ENCODE assay signal across 10 cellular contexts in genomic region chr13:31234729-31235128, GRCh38. TPM values are rescaled to one million over a fixed set of nuclear protein-coding genes. Genes with fewer than 3 reads are reported as not detected.
DNase-seq lines count a peak whose midpoint lies in the region; ATAC-seq and TF ChIP-seq lines count a peak whose summit lies in the region.
"Had no signal": no experiment of that assay in that cellular context is flagged by ENCODE, and none has a peak within 500 bp of the region (broad histone marks: within the 10 kb centered on the region; RNA-seq: fewer than 3 reads in every experiment).

No MANE protein-coding gene starts in this region.

- H3K4me1 Mint-ChIP-seq in naive thymus-derived CD4-positive, alpha-beta T cell = peaks cover 0 to 1% (median 0%) of the 10 kb centered on the region in 7 donors
- H3K4me1 Mint-ChIP-seq: activated naive CD4-positive, alpha-beta T cell treated with anti-CD3 and anti-CD28 coated beads, Interleukin-2, amount 50 U/mL, for 24 hours had no signal

- H3K27me3 Mint-ChIP-seq in naive thymus-derived CD4-positive, alpha-beta T cell = no peaks in the 10 kb centered on the region
- H3K27me3 Mint-ChIP-seq: activated naive CD4-positive, alpha-beta T cell treated with anti-CD3 and anti-CD28 coated beads, Interleukin-2, amount 50 U/mL, for 24 hours had no signal

- no peaks in the 10 kb centered on the region for H4K20me1 ChIP-seq in DND-41 (ENCODE audit: insufficient read depth, low read length)
- no peaks in the 10 kb centered on the region for H4K20me1 ChIP-seq in Karpas-422 (ENCODE audit: insufficient read depth, low read depth, low read length)

- H3K27me3 ChIP-seq in DND-41 (ENCODE audit: insufficient read depth, low read length, poor library complexity) (no peaks in the 10 kb centered on the region), Karpas-422 (ENCODE audit: low read length) (no peaks in the 10 kb centered on the region), HAP-1 (ENCODE audit: low read depth) (no peaks in the 10 kb centered on the region)
- H3K27me3 ChIP-seq in naive thymus-derived CD4-positive, alpha-beta T cell (ENCODE audit: control insufficient read depth in 2 of 2, insufficient read depth in 2 of 2, low read length in 2 of 2) = no peaks in the 10 kb centered on the region
- H3K27me3 ChIP-seq in effector memory CD4-positive, alpha-beta T cell (replicated peaks; ENCODE audit: control insufficient read depth, insufficient read depth, low read length, poor library complexity, severe bottlenecking) = no peaks in the 10 kb centered on the region

- H3K9me3 ChIP-seq in DND-41 (ENCODE audit: insufficient read depth, low read length, severe bottlenecking) (no peaks in the 10 kb centered on the region), Karpas-422 (ENCODE audit: low read length) (no peaks in the 10 kb centered on the region), HAP-1 (no peaks in the 10 kb centered on the region)
- no peaks in the 10 kb centered on the region for H3K9me3 ChIP-seq in naive thymus-derived CD4-positive, alpha-beta T cell (ENCODE audit: control insufficient read depth in 2 of 3, low read length in 3 of 3)
- H3K9me3 ChIP-seq in effector memory CD4-positive, alpha-beta T cell (ENCODE audit: control insufficient read depth, low read length) = no peaks in the 10 kb centered on the region

- ATAC-seq in DND-41 (ENCODE audit: insufficient read depth, low read depth) = peak; percentile 47; the same call in 1 of the 3 replicates
- ATAC-seq in naive thymus-derived CD4-positive, alpha-beta T cell = peak; percentile 26

- no peaks in the 10 kb centered on the region; the same call in 1 of the 2 replicates for H3K36me3 ChIP-seq in DND-41 (ENCODE audit: insufficient read depth, low read length)
- no peaks in the 10 kb centered on the region for H3K36me3 ChIP-seq in Karpas-422 (ENCODE audit: insufficient read depth, low read length)
- H3K36me3 ChIP-seq in naive thymus-derived CD4-positive, alpha-beta T cell (ENCODE audit: control insufficient read depth in 2 of 3, insufficient read depth in 3 of 3, low read length in 3 of 3) = no peaks in the 10 kb centered on the region
- H3K36me3 ChIP-seq in effector memory CD4-positive, alpha-beta T cell (ENCODE audit: control insufficient read depth, insufficient read depth, low read length) = no peaks in the 10 kb centered on the region
- no peaks in the 10 kb centered on the region for H3K36me3 ChIP-seq in HAP-1 (replicated peaks)

- H2AFZ ChIP-seq in DND-41 (ENCODE audit: low read depth, low read length) (no peak overlapping the region), Karpas-422 (ENCODE audit: low read length) (no peak overlapping the region)

- intact Hi-C loops in naive thymus-derived CD4-positive, alpha-beta T cell (cut with micrococcal nuclease) = no loop called here

- no peak overlapping the region for H3K4me3 Mint-ChIP-seq in naive thymus-derived CD4-positive, alpha-beta T cell
- H3K4me3 Mint-ChIP-seq: activated naive CD4-positive, alpha-beta T cell treated with anti-CD3 and anti-CD28 coated beads, Interleukin-2, amount 50 U/mL, for 24 hours had no signal

- H3K79me2 ChIP-seq in DND-41 (ENCODE audit: insufficient read depth, low read length) = no peaks in the 10 kb centered on the region
- no peaks in the 10 kb centered on the region for H3K79me2 ChIP-seq in Karpas-422 (ENCODE audit: low read length)

- peak overlapping the region in 1 of 9 donors; percentile 13 for H3K27ac Mint-ChIP-seq in naive thymus-derived CD4-positive, alpha-beta T cell
- H3K27ac Mint-ChIP-seq: activated naive CD4-positive, alpha-beta T cell treated with anti-CD3 and anti-CD28 coated beads, Interleukin-2, amount 50 U/mL, for 24 hours had no signal

- DNase-seq in DND-41 = no peak
- DNase-seq in Karpas-422 = peak; percentile 66
- peak; percentile 25 for DNase-seq in dermis blood vessel endothelial cell
- no peak for DNase-seq in naive thymus-derived CD4-positive, alpha-beta T cell
- no peak for DNase-seq in SIG-M5 treated with dmso at 0.1 percent for 504 hours (lab: John Stamatoyannopoulos, UW; ENCODE audit: unreplicated experiment)
- no peak for DNase-seq in effector memory CD4-positive, alpha-beta T cell
- DNase-seq in NCI-H2171 (lab: John Stamatoyannopoulos, UW) = no peak
- no peak for DNase-seq in HAP-1 (ENCODE audit: low spot score in 2 of 2)
- DNase-seq: activated CD4-positive, CD25-positive, alpha-beta regulatory T cell had no signal

- H3K4me3 ChIP-seq in DND-41 (ENCODE audit: low read depth in 1 of 2, low read length in 2 of 2) (no peak overlapping the region), Karpas-422 (ENCODE audit: low read length) (no peak overlapping the region), HAP-1 (no peak overlapping the region)
- H3K4me3 ChIP-seq in naive thymus-derived CD4-positive, alpha-beta T cell (ENCODE audit: low read length) = no peak overlapping the region
- H3K4me3 ChIP-seq in effector memory CD4-positive, alpha-beta T cell (ENCODE audit: insufficient read depth, low read depth, low read length, poor library complexity, severe bottlenecking) = no peak overlapping the region

- peaks cover 0 to 40% (median 15%) of the 10 kb centered on the region in 5 donors for H3K36me3 Mint-ChIP-seq in naive thymus-derived CD4-positive, alpha-beta T cell

- H3K9ac ChIP-seq in DND-41 (ENCODE audit: low read depth, low read length) = no peak overlapping the region
- H3K9ac ChIP-seq in Karpas-422 (ENCODE audit: low read length) = no peak overlapping the region

- in situ Hi-C loops in HAP-1 (cut with MboI; ENCODE audit: low sequenced_read_pairs) = loop anchor here (5.0 to 25.0 kb wide), 2 partner anchors 188 to 503 kb away; partner anchors contain the start of gene RXFP2

- no peaks in the 10 kb centered on the region for H3K9me3 Mint-ChIP-seq in naive thymus-derived CD4-positive, alpha-beta T cell
- H3K9me3 Mint-ChIP-seq: activated naive CD4-positive, alpha-beta T cell treated with anti-CD3 and anti-CD28 coated beads, Interleukin-2, amount 50 U/mL, for 24 hours had no signal

- H3K27ac ChIP-seq in DND-41 (ENCODE audit: low read length) (no peak overlapping the region), Karpas-422 (ENCODE audit: low read length) (no peak overlapping the region)
- H3K27ac ChIP-seq in naive thymus-derived CD4-positive, alpha-beta T cell (ENCODE audit: low read depth, low read length) = no peak overlapping the region
- H3K27ac ChIP-seq in effector memory CD4-positive, alpha-beta T cell (ENCODE audit: insufficient read depth, low read length, poor library complexity, severe bottlenecking) = no peak overlapping the region

- TF ChIP-seq CTCF in DND-41 (IDR thresholded peaks at IDR 0.05; ENCODE audit: borderline replicate concordance, extremely low read depth, low read length, poor library complexity, severe bottlenecking) = peak; percentile 22

- CTCF ChIA-PET in naive thymus-derived CD4-positive, alpha-beta T cell (lab: Charles Lee) = interaction anchor here (0.7 kb wide), 1 partner anchor 190 kb away, joined by 3 read pairs; no protein-coding TSS in a partner anchor

- no peak overlapping the region for H3K4me2 ChIP-seq in DND-41 (ENCODE audit: insufficient read depth, low read length)
- H3K4me2 ChIP-seq in Karpas-422 (ENCODE audit: low read depth, low read length, poor library complexity, severe bottlenecking) = no peak overlapping the region

- H3K9me2 ChIP-seq in Karpas-422 (replicated peaks; ENCODE audit: insufficient read depth, low read length) = no peaks in the 10 kb centered on the region

- POLR2A ChIA-PET in naive thymus-derived CD4-positive, alpha-beta T cell (lab: Charles Lee) = no interaction called here

- H3K4me1 ChIP-seq in DND-41 (ENCODE audit: insufficient read depth, low read length) (no peaks in the 10 kb centered on the region), Karpas-422 (ENCODE audit: low read length) (no peaks in the 10 kb centered on the region), HAP-1 (no peaks in the 10 kb centered on the region)
- H3K4me1 ChIP-seq in naive thymus-derived CD4-positive, alpha-beta T cell (ENCODE audit: control insufficient read depth in 2 of 2, insufficient read depth in 2 of 2, low read length in 2 of 2) = no peaks in the 10 kb centered on the region
- H3K4me1 ChIP-seq in effector memory CD4-positive, alpha-beta T cell (ENCODE audit: control insufficient read depth, insufficient read depth, low read length, poor library complexity, severe bottlenecking) = no peaks in the 10 kb centered on the region

RNA-seq across cellular contexts. Expression of gene B3GLCT, which starts 35.0 kb away (rescaled TPM):
- total RNA-seq in Karpas-422 (2014; rRNA removed; shearing (Covaris generic); ENCODE audit: low replicate concordance) = 0.32 and 1.1 TPM in 2 replicates
- total RNA-seq in dermis blood vessel endothelial cell = 20.4 and 23.3 TPM in 2 replicates
- 1 to 10 TPM; 3.7 to 4.6 (median 4.4) TPM for total RNA-seq in naive thymus-derived CD4-positive, alpha-beta T cell
- 1 to 10 TPM; 4.9 to 5.3 TPM for polyA plus RNA-seq in naive thymus-derived CD4-positive, alpha-beta T cell

Comparison
In these comparisons a context has a peak if more than half of its experiments do, and no peak if none do; other contexts are left out.
1. DNase-seq: peak in Karpas-422 (single experiment) and dermis blood vessel endothelial cell (single experiment); none in DND-41 (single experiment), naive thymus-derived CD4-positive, alpha-beta T cell (0 of 9), SIG-M5 treated with dmso at 0.1 percent for 504 hours (single experiment), effector memory CD4-positive, alpha-beta T cell (0 of 3), NCI-H2171 (single experiment) and HAP-1 (0 of 2).